Comparison of ENCODE assay signal across 1 cellular context in the genomic region with DNA sequence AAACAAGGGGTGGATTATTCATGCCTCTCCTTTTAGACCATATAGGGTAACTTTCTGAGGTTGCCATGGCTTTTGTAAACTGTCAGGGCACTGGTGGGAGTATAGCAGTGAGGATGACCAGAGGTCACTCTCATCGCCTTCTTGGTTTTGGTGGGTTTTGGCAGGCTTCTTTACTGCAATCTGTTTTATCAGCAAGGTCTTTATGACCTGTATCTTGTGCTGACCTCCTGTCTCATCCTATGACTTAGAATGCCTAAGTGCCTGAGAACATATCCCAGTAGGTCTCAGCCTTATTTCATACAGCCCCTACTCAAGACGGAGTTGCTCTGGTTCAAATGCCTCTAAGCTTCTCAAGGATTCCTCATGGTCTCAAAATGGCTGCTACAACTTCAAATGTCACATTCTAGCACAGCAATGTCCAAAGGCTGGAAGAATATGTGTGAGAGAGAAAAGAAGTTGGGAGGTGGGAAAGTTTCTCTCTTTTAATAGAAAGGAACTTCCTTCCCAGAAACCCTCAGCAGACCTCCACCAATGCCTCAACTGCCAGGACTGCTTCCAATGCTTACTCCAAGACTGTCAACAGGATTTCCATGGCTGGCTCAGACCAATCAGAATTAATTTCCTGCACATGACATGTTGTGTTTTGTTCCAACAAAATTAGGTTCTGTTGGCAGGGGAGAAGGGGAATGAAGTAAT.
A peak's percentile ranks its signal among the peaks of the same experiment; 100 is the strongest.
TF ChIP-seq lines count a peak whose summit lies in the region.

No MANE protein-coding gene starts in this region.

TF ChIP-seq in K562, 482 proteins besides CTCF, POLR2A, EP300 and RAD21 (continued from another document):
- TF ChIP-seq TBL1XR1 (IDR thresholded peaks at IDR 0.05; ENCODE audit: low read length in 2 of 2), result no peak
- no peak for TF ChIP-seq NR1H2 (CRISPR knock-in tag; IDR thresholded peaks at IDR 0.05)
- no peak for TF ChIP-seq XRCC4 (IDR thresholded peaks at IDR 0.05; ENCODE audit: extremely low read depth, insufficient read depth, insufficient read length)
- TF ChIP-seq RFX5 (IDR thresholded peaks at IDR 0.05; ENCODE audit: low read depth, low read length), result no peak
- TF ChIP-seq, protein P1, sequence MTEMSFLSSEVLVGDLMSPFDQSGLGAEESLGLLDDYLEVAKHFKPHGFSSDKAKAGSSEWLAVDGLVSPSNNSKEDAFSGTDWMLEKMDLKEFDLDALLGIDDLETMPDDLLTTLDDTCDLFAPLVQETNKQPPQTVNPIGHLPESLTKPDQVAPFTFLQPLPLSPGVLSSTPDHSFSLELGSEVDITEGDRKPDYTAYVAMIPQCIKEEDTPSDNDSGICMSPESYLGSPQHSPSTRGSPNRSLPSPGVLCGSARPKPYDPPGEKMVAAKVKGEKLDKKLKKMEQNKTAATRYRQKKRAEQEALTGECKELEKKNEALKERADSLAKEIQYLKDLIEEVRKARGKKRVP (CRISPR knock-in tag; IDR thresholded peaks at IDR 0.05), result peak; percentile 7; the same call in 1 of the 2 replicates
- no peak for TF ChIP-seq CEBPB (tag; IDR thresholded peaks at IDR 0.05)
- no peak for TF ChIP-seq ZNF586 (CRISPR knock-in tag; conservative IDR thresholded peaks at IDR 0.05)
- TF ChIP-seq RAD51 (IDR thresholded peaks at IDR 0.05; ENCODE audit: borderline replicate concordance, low read depth), result no peak
- no peak for TF ChIP-seq FOXJ2 (tag; IDR thresholded peaks at IDR 0.05)
- no peak for TF ChIP-seq HNRNPK (IDR thresholded peaks at IDR 0.05; ENCODE audit: low read depth, low read length, poor library complexity, severe bottlenecking)
- 0 out of 4 replicates have a peak, but pooled peaks of 1 of the 2 experiments have one; percentile 9 for TF ChIP-seq TRIM24 (IDR thresholded peaks at IDR 0.05)
- TF ChIP-seq, protein P2, sequence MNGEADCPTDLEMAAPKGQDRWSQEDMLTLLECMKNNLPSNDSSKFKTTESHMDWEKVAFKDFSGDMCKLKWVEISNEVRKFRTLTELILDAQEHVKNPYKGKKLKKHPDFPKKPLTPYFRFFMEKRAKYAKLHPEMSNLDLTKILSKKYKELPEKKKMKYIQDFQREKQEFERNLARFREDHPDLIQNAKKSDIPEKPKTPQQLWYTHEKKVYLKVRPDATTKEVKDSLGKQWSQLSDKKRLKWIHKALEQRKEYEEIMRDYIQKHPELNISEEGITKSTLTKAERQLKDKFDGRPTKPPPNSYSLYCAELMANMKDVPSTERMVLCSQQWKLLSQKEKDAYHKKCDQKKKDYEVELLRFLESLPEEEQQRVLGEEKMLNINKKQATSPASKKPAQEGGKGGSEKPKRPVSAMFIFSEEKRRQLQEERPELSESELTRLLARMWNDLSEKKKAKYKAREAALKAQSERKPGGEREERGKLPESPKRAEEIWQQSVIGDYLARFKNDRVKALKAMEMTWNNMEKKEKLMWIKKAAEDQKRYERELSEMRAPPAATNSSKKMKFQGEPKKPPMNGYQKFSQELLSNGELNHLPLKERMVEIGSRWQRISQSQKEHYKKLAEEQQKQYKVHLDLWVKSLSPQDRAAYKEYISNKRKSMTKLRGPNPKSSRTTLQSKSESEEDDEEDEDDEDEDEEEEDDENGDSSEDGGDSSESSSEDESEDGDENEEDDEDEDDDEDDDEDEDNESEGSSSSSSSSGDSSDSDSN (IDR thresholded peaks at IDR 0.05; ENCODE audit: borderline replicate concordance in 1 of 2, low read depth in 2 of 2, low read length in 2 of 2), result no peak
- no peak for TF ChIP-seq ZC3H4 (CRISPR knock-in tag; IDR thresholded peaks at IDR 0.05; ENCODE audit: borderline replicate concordance)
- no peak for TF ChIP-seq KLF16 (IDR thresholded peaks at IDR 0.05)
- TF ChIP-seq, protein P3, sequence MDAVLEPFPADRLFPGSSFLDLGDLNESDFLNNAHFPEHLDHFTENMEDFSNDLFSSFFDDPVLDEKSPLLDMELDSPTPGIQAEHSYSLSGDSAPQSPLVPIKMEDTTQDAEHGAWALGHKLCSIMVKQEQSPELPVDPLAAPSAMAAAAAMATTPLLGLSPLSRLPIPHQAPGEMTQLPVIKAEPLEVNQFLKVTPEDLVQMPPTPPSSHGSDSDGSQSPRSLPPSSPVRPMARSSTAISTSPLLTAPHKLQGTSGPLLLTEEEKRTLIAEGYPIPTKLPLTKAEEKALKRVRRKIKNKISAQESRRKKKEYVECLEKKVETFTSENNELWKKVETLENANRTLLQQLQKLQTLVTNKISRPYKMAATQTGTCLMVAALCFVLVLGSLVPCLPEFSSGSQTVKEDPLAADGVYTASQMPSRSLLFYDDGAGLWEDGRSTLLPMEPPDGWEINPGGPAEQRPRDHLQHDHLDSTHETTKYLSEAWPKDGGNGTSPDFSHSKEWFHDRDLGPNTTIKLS (IDR thresholded peaks at IDR 0.05; ENCODE audit: borderline replicate concordance, low read depth), result no peak
- no peak for TF ChIP-seq SIN3A (IDR thresholded peaks at IDR 0.05; ENCODE audit: borderline replicate concordance in 2 of 2, control insufficient read depth in 1 of 2, low read depth in 2 of 2, low read length in 2 of 2)
- peak; percentile 22; the same call in 1 of the 2 replicates for TF ChIP-seq ZNF589 (CRISPR knock-in tag; IDR thresholded peaks at IDR 0.05; ENCODE audit: low read depth)
- 0 out of 2 replicates have a peak, but pooled peaks have one; percentile 9 for TF ChIP-seq EP400 (IDR thresholded peaks at IDR 0.05)
- TF ChIP-seq TBP (optimal IDR thresholded peaks at IDR 0.05; ENCODE audit: low read depth, low read length), result no peak
- TF ChIP-seq, protein P4, sequence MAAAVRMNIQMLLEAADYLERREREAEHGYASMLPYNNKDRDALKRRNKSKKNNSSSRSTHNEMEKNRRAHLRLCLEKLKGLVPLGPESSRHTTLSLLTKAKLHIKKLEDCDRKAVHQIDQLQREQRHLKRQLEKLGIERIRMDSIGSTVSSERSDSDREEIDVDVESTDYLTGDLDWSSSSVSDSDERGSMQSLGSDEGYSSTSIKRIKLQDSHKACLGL (CRISPR knock-in tag; IDR thresholded peaks at IDR 0.05; ENCODE audit: borderline replicate concordance, poor library complexity, severe bottlenecking), result no peak
- TF ChIP-seq ZNF224 (CRISPR knock-in tag; IDR thresholded peaks at IDR 0.05), result no peak
- TF ChIP-seq ZNF217 (CRISPR knock-in tag; IDR thresholded peaks at IDR 0.05), result no peak
- TF ChIP-seq TAF1 (IDR thresholded peaks at IDR 0.05; ENCODE audit: control insufficient read depth, extremely low read depth, insufficient read depth, low read length, severe bottlenecking), result no peak
- no peak for TF ChIP-seq POU5F1 (IDR thresholded peaks at IDR 0.05; ENCODE audit: borderline replicate concordance, low read depth, low read length, partially characterized antibody)
- no peak for TF ChIP-seq TSC22D4 (tag; IDR thresholded peaks at IDR 0.05)
- TF ChIP-seq, protein P5, sequence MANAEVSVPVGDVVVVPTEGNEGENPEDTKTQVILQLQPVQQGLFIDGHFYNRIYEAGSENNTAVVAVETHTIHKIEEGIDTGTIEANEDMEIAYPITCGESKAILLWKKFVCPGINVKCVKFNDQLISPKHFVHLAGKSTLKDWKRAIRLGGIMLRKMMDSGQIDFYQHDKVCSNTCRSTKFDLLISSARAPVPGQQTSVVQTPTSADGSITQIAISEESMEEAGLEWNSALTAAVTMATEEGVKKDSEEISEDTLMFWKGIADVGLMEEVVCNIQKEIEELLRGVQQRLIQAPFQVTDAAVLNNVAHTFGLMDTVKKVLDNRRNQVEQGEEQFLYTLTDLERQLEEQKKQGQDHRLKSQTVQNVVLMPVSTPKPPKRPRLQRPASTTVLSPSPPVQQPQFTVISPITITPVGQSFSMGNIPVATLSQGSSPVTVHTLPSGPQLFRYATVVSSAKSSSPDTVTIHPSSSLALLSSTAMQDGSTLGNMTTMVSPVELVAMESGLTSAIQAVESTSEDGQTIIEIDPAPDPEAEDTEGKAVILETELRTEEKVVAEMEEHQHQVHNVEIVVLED (CRISPR knock-in tag; IDR thresholded peaks at IDR 0.05), result no peak
- TF ChIP-seq GATAD2B (IDR thresholded peaks at IDR 0.05; ENCODE audit: borderline replicate concordance), result 0 out of 2 replicates have a peak, but pooled peaks have one; percentile 18
- TF ChIP-seq, protein P6, sequence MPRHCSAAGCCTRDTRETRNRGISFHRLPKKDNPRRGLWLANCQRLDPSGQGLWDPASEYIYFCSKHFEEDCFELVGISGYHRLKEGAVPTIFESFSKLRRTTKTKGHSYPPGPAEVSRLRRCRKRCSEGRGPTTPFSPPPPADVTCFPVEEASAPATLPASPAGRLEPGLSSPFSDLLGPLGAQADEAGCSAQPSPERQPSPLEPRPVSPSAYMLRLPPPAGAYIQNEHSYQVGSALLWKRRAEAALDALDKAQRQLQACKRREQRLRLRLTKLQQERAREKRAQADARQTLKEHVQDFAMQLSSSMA (CRISPR knock-in tag; IDR thresholded peaks at IDR 0.05), result no peak
- no peak for TF ChIP-seq HCFC1 (IDR thresholded peaks at IDR 0.05; ENCODE audit: low read depth, low read length)
- no peak for TF ChIP-seq HDGF (IDR thresholded peaks at IDR 0.05)
